Comparison of ENCODE assay signal across 20 cellular contexts in genomic region chr20:49618289-49618688, GRCh38. TPM values are rescaled to one million over a fixed set of nuclear protein-coding genes. Genes with fewer than 3 reads are reported as not detected.
DNase-seq lines count a peak whose midpoint lies in the region; ATAC-seq, FAIRE-seq and TF ChIP-seq lines count a peak whose summit lies in the region.
"Had no signal": no experiment of that assay in that cellular context is flagged by ENCODE, and none has a peak within 500 bp of the region (broad histone marks: within the 10 kb centered on the region; RNA-seq: fewer than 3 reads in every experiment).

No MANE protein-coding gene starts in this region.

- BruUV-seq in GM12878 (replicated peaks; lab: Mats Ljungman, UMichigan), result no TSS peak

- in situ Hi-C loops in GM12878 (cut with MboI), result no loop called here

- no peak for TF ChIP-seq EP300 in GM12878 (IDR thresholded peaks at IDR 0.05; ENCODE audit: borderline replicate concordance in 1 of 2, control insufficient read depth in 1 of 2, low read depth in 2 of 2, low read length in 2 of 2)

- no peaks in the 10 kb centered on the region for H3K79me2 ChIP-seq in OCI-LY1 (ENCODE audit: insufficient read depth, low read length)
- 0 out of 2 replicates have a peak, but pooled peaks cover 2% of the 10 kb centered on the region for H3K79me2 ChIP-seq in GM12878 (ENCODE audit: control insufficient read depth, insufficient read depth, low read length)

- H3F3A ChIP-seq in OCI-LY1 (ENCODE audit: insufficient read depth, low read length), result no peaks in the 10 kb centered on the region; the same call in 1 of the 2 replicates

- no peaks in the 10 kb centered on the region for H3K27me3 ChIP-seq in BLaER1
- H3K27me3 ChIP-seq in OCI-LY1 (ENCODE audit: insufficient read depth, low read length), result no peaks in the 10 kb centered on the region
- no peaks in the 10 kb centered on the region for H3K27me3 ChIP-seq in GM12878 (replicated peaks in 1 of 2; ENCODE audit: control insufficient read depth in 2 of 2, insufficient read depth in 2 of 2, low read length in 1 of 2)
- H3K27me3 ChIP-seq in spleen (replicated peaks in 1 of 7), result no peaks in the 10 kb centered on the region

- POLR2A ChIA-PET in GM12878 (lab: Charles Lee), result interaction anchor here (1.3 kb wide), 1 partner anchor 49 kb away, joined by 3 read pairs; no protein-coding TSS in a partner anchor

- no peaks in the 10 kb centered on the region for H3K9me2 ChIP-seq in OCI-LY1 (ENCODE audit: low read depth, low read length)

- SMC1A ChIA-PET in GM12878 (lab: Charles Lee; ENCODE audit: uncharacterized antibody, unreplicated experiment), result interaction anchor here (1.3 kb wide), 1 partner anchor 184 kb away, joined by 4 read pairs; no protein-coding TSS in a partner anchor

- WGBS in GM12878 (ENCODE audit: insufficient coverage, insufficient replicate concordance, low lambda C conversion rate, missing lambda C conversion rate), result 100% methylated on average over 2 of the region's 2 CpGs
- WGBS in spleen, 5 donors, result 27 to 49% (median 38%) methylated on average over 2 of the region's 2 CpGs

- H3K4me3 ChIP-seq in BLaER1 (no peak overlapping the region), OCI-LY1 (ENCODE audit: low read depth, low read length, poor library complexity, severe bottlenecking) (no peak overlapping the region), GM12878 (no peak overlapping the region), spleen (no peak overlapping the region)
- H3K4me3 ChIP-seq: A549, GM23248, HAP-1 had no signal

- FAIRE-seq in GM12878 (lab: Jason Lieb, UNC), result no peak
- FAIRE-seq in RCC 7860 (lab: Jason Lieb, UNC), result no peak
- FAIRE-seq: A549, GM12891 had no signal

- TF ChIP-seq POLR2A in GM12878 (IDR thresholded peaks at IDR 0.05; ENCODE audit: low read depth, low read length), result no peak
- TF ChIP-seq POLR2A in spleen (IDR thresholded peaks at IDR 0.05), result no peak

- peak overlapping the region; percentile 38; the same call in 1 of the 2 replicates for H3K27ac ChIP-seq in BLaER1
- peak overlapping the region; percentile 38 for H3K27ac ChIP-seq in OCI-LY1 (ENCODE audit: low read depth, low read length, poor library complexity, severe bottlenecking)
- no peak overlapping the region for H3K27ac ChIP-seq in GM12878 (ENCODE audit: control insufficient read depth, insufficient read depth)
- H3K27ac ChIP-seq in spleen, result no peak overlapping the region
- H3K27ac ChIP-seq: 22Rv1, GM23248, KMS-11 had no signal

- intact Hi-C loops in GM12878 (cut with micrococcal nuclease; ENCODE audit: unreplicated experiment) (no loop called here), spleen (cut with DNase I; ENCODE audit: low total_unique reads) (no loop called here)

- RAD21 ChIA-PET in GM12878 (lab: Charles Lee; ENCODE audit: unreplicated experiment), result no interaction called here

- H3K4me1 ChIP-seq in BLaER1 (peaks cover 71% of the 10 kb centered on the region), OCI-LY1 (ENCODE audit: insufficient read depth, low read length, severe bottlenecking) (peaks cover 28% of the 10 kb centered on the region), GM12878 (ENCODE audit: control insufficient read depth, insufficient read depth, low read length) (peaks cover 27% of the 10 kb centered on the region), spleen (peaks cover 0 to 40% (median 15%) of the 10 kb centered on the region in 6 donors)
- H3K4me1 ChIP-seq: HAP-1 had no signal

- no peak for TF ChIP-seq CTCF in OCI-LY1 (IDR thresholded peaks at IDR 0.05; ENCODE audit: low read length)
- TF ChIP-seq CTCF in GM12878 (IDR thresholded peaks at IDR 0.05 in 2 of 3, conservative IDR thresholded peaks at IDR 0.05 in 1 of 3; ENCODE audit: control insufficient read depth in 2 of 3, extremely low read depth in 1 of 3, insufficient read depth in 1 of 3, low read depth in 3 of 3, low read length in 3 of 3), result no peak
- no peak for TF ChIP-seq CTCF in spleen (IDR thresholded peaks at IDR 0.05 in 8 of 11, conservative IDR thresholded peaks at IDR 0.05 in 3 of 11)

- H3K9ac ChIP-seq in BLaER1 (no peak overlapping the region), OCI-LY1 (ENCODE audit: low read length) (no peak overlapping the region), GM12878 (ENCODE audit: control insufficient read depth, insufficient read depth, low read length) (no peak overlapping the region)
- H3K9ac ChIP-seq: GM23248, KMS-11 had no signal

- H3K36me3 ChIP-seq in BLaER1 (no peaks in the 10 kb centered on the region), OCI-LY1 (ENCODE audit: insufficient read depth, low read length) (no peaks in the 10 kb centered on the region; the same call in 1 of the 2 replicates), GM12878 (ENCODE audit: control insufficient read depth in 2 of 2, insufficient read depth in 2 of 2, low read length in 1 of 2) (no peaks in the 10 kb centered on the region), spleen (no peaks in the 10 kb centered on the region)
- H3K36me3 ChIP-seq: HAP-1 had no signal

- H3K4me2 ChIP-seq in BLaER1, result peak overlapping the region; percentile 95
- no peak overlapping the region for H3K4me2 ChIP-seq in OCI-LY1 (ENCODE audit: low read length)
- no peak overlapping the region for H3K4me2 ChIP-seq in GM12878 (ENCODE audit: control insufficient read depth, insufficient read depth)
- H3K4me2 ChIP-seq: A549, KMS-11 had no signal

- TF ChIP-seq RAD21 in GM12878 (IDR thresholded peaks at IDR 0.05; ENCODE audit: insufficient read depth, low read depth, low read length), result no peak

- ATAC-seq in GM12878, result no peak
- no peak for ATAC-seq in HG02588 (IDR thresholded peaks at IDR 0.05; ENCODE audit: unreplicated experiment)
- ATAC-seq: A549; CD8-positive, alpha-beta T cell had no signal

- H2AFZ ChIP-seq in OCI-LY1 (ENCODE audit: low read length), result no peak overlapping the region
- no peak overlapping the region for H2AFZ ChIP-seq in GM12878 (ENCODE audit: control insufficient read depth, low read depth, low read length)
- H2AFZ ChIP-seq: GM23248 had no signal

- H4K20me1 ChIP-seq in BLaER1, result no peaks in the 10 kb centered on the region
- no peaks in the 10 kb centered on the region for H4K20me1 ChIP-seq in OCI-LY1 (ENCODE audit: insufficient read depth, low read length)
- H4K20me1 ChIP-seq in GM12878 (ENCODE audit: control insufficient read depth, insufficient read depth), result no peaks in the 10 kb centered on the region

- peaks cover 9% of the 10 kb centered on the region for H3K9me3 ChIP-seq in BLaER1
- H3K9me3 ChIP-seq in OCI-LY1 (ENCODE audit: low read length), result no peaks in the 10 kb centered on the region
- H3K9me3 ChIP-seq in GM12878 (replicated peaks; ENCODE audit: control insufficient read depth, insufficient read depth, low read length), result peaks cover 8% of the 10 kb centered on the region; the same call in 2 of the 3 replicates
- H3K9me3 ChIP-seq in spleen, result peaks cover 0 to 12% (median 11%) of the 10 kb centered on the region in 8 donors
- H3K9me3 ChIP-seq: HAP-1 had no signal

- CTCF ChIA-PET in GM12878 (lab: Yijun Ruan, JAX), result interaction anchor here (0.6 to 3.0 kb wide), 3 partner anchors 8 to 228 kb away, joined by 3 to 14 read pairs (median 4); no protein-coding TSS in a partner anchor

- DNase-seq in GM12878 (ENCODE audit: low read depth, low spot score), result no peak
- peak; percentile 1 for DNase-seq in spleen
- DNase-seq in RCC 7860 (ENCODE audit: low spot score), result no peak
- no peak for DNase-seq in activated CD4-positive, alpha-beta T cell treated with anti-CD3 and anti-CD28 coated beads, Interleukin-2, amount 50 U/mL, for 1 hour
- DNase-seq: AML-193; Calu3; CD8-positive, alpha-beta T cell; DMS79 treated with DMSO at 0.1 percent for 48 hours; GM23248; HFFc6 had no signal

TF ChIP-seq in GM12878, 131 proteins besides CTCF, POLR2A, EP300 and RAD21:
- TF ChIP-seq SMARCA5 (IDR thresholded peaks at IDR 0.05), result no peak
- TF ChIP-seq TARDBP (IDR thresholded peaks at IDR 0.05; ENCODE audit: borderline replicate concordance), result no peak
- peak; percentile 31; the same call in 1 of the 2 replicates for TF ChIP-seq ZNF384 (IDR thresholded peaks at IDR 0.05; ENCODE audit: borderline replicate concordance, low read depth, low read length)
- TF ChIP-seq RB1 (IDR thresholded peaks at IDR 0.05; ENCODE audit: borderline replicate concordance), result no peak
- no peak for TF ChIP-seq YBX1 (IDR thresholded peaks at IDR 0.05)

RNA-seq across cellular contexts. Expression of gene PTGIS, which starts 50.4 kb away (rescaled TPM):
- total RNA-seq in GM12878 (2013; cell fraction: nucleolus; rRNA removed), result not detected in 2 replicates
- total RNA-seq in GM12878 (2014; rRNA removed) (not detected in 2 replicates), GM12878 (2014; rRNA removed; fragmentation: Illumina TruSeq; extraction: Trizol) (not detected in 2 replicates), GM12878 (2021) (0.10 and 0.13 TPM in 2 replicates), spleen (1 to 10 TPM in 3 of 7 donors, under 1 TPM in 4; 0.34 to 1.6 (median 0.98) TPM)
- not detected for polyA plus RNA-seq in GM12878 (2011; ENCODE audit: low read depth)
- polyA plus RNA-seq in GM12878 (2011; rRNA removed) (not detected in 2 replicates), GM12878 (2014; fragmentation: Illumina TruSeq; extraction: Trizol) (not detected in 2 replicates), GM12878 (2014; fragmentation: Nextera tagmentation; extraction: Ambion mirVana) (not detected), GM12878 (2014; rRNA removed) (not detected in 2 replicates), GM12878 (2016; fragmentation: Nextera tagmentation; extraction: Ambion mirVana) (not detected), spleen (1 to 10 TPM in 1 of 3 donors, under 1 TPM in 2; 0.15 to 1.5 (median 0.86) TPM)
- not detected in 2 replicates for polyA plus RNA-seq in GM12878 (2011; cell fraction: cytosol; rRNA removed)
- not detected in 2 replicates for polyA plus RNA-seq in GM12878 (2011; cell fraction: nucleus; rRNA removed)
- not detected in 2 replicates for polyA plus RNA-seq in GM12878 (2012)
- not detected in 2 replicates for polyA minus RNA-seq in GM12878 (2011; rRNA and poly(A)+ RNA removed)
- polyA minus RNA-seq in GM12878 (2011; cell fraction: cytosol; rRNA and poly(A)+ RNA removed), result not detected in 2 replicates
- not detected in 2 replicates for polyA minus RNA-seq in GM12878 (2011; cell fraction: nucleus; rRNA and poly(A)+ RNA removed)
- total RNA-seq: CD8-positive, alpha-beta T cell; H4; HT-29 had no signal

Comparison
In these comparisons a context has a peak if more than half of its experiments do, and no peak if none do; other contexts are left out.
1. H3K27ac ChIP-seq: peak in BLaER1 (single experiment) and OCI-LY1 (single experiment); none in GM12878 (single experiment) and spleen (0 of 8).